8 cellular contexts compared by ENCODE assay signal in the genomic region with DNA sequence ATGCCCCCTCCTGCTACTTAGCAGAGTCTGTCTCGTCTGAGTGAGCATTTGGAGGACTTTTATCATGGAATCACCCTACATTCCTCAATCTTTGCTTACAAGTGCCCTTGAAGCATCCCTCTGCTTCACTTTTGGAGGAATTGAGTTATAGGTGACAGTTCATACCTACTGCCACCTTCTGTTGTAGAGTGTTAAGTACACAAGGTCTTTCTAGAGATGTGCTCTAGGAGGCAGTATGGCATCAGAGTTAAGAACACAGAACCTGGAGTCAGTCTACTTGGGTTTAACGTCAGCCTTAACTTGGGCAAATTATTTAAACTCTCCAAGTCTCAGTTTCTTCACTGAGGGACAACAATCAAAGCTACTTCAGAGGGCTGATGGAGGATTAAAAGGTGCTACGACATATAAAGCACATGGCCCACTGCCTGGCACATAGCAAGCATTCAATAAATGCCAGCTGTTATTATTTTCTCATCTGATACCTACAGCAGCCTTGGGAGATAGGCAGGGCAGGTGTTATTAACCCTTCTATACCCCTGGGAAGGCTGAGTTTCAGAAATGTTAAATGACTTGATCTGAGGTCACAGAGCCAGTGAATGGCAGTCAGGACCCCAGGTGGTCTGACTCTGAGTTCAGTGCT.
A peak's percentile ranks its signal among the peaks of the same experiment; 100 is the strongest.
DNase-seq lines count a peak whose midpoint lies in the region; ATAC-seq and TF ChIP-seq lines count a peak whose summit lies in the region.

No MANE protein-coding gene starts in this region.

- no peaks in the 10 kb centered on the region for H3K9me2 ChIP-seq in Loucy (replicated peaks; ENCODE audit: low read depth, low read length)

- H2BK5ac ChIP-seq in mesendoderm (ENCODE audit: low read length) = no peak overlapping the region

- H2BK120ac ChIP-seq in mesendoderm (ENCODE audit: low read depth, low read length) = no peak overlapping the region

- H3K4me3 ChIP-seq in Loucy (ENCODE audit: low read length, poor library complexity, severe bottlenecking) = no peak overlapping the region
- no peak overlapping the region for H3K4me3 ChIP-seq in mesendoderm (ENCODE audit: low read length)

- H3K36me3 ChIP-seq in Loucy (ENCODE audit: insufficient read depth, low read length) (no peaks in the 10 kb centered on the region), mesendoderm (ENCODE audit: control insufficient read depth, insufficient read depth, low read length) (no peaks in the 10 kb centered on the region)

- in situ Hi-C loops in GM13976 (cut with MboI; ENCODE audit: low sequenced_read_pairs, unreplicated experiment) = no loop called here

- no peak overlapping the region for H3K18ac ChIP-seq in mesendoderm (ENCODE audit: low read length)

- H3K56ac ChIP-seq in mesendoderm (ENCODE audit: low read length) = no peak overlapping the region

- H4K5ac ChIP-seq in mesendoderm (ENCODE audit: low read length) = no peak overlapping the region

- TF ChIP-seq CTCF in AG09319 (IDR thresholded peaks at IDR 0.05; ENCODE audit: low read depth, low read length) (peak; percentile 8), GM13976 (IDR thresholded peaks at IDR 0.05; ENCODE audit: borderline replicate concordance, control extremely low read depth, extremely low read depth, insufficient read depth, missing control alignments) (peak; percentile 53), Loucy (conservative IDR thresholded peaks at IDR 0.05; ENCODE audit: low read length) (peak; percentile 100)

- no peak overlapping the region for H4K8ac ChIP-seq in mesendoderm (ENCODE audit: low read depth, low read length)

- H3K27ac ChIP-seq in mesendoderm (ENCODE audit: low read depth, low read length) = no peak overlapping the region

- H3K4me1 ChIP-seq in Loucy (ENCODE audit: insufficient read depth, low read length, poor library complexity, severe bottlenecking) (no peaks in the 10 kb centered on the region), mesendoderm (ENCODE audit: control insufficient read depth, low read depth, low read length) (no peaks in the 10 kb centered on the region)

- no peaks in the 10 kb centered on the region for H3K79me2 ChIP-seq in Loucy (ENCODE audit: insufficient read depth, low read length)
- H3K79me2 ChIP-seq in mesendoderm (ENCODE audit: control insufficient read depth, insufficient read depth, low read length) = no peaks in the 10 kb centered on the region

- H3K23ac ChIP-seq in mesendoderm (ENCODE audit: low read length) = no peak overlapping the region

- no CpG with 5 or more reads among the region's 3 CpGs for WGBS in mesendoderm (ENCODE audit: extremely low coverage, insufficient coverage, low lambda C conversion rate)

- H3K9ac ChIP-seq in Loucy (ENCODE audit: low read depth, low read length, poor library complexity, severe bottlenecking) (no peak overlapping the region), mesendoderm (ENCODE audit: low read length) (no peak overlapping the region)

- H3K9me3 ChIP-seq in Loucy (ENCODE audit: insufficient read depth, low read depth, low read length) = 0 out of 2 replicates have a peak, but pooled peaks cover 4% of the 10 kb centered on the region

- intact Hi-C loops in Right ventricle myocardium inferior (cut with DNase I) = no loop called here

- ATAC-seq in Right ventricle myocardium inferior = no peak
- no peak for ATAC-seq in GM21619 (IDR thresholded peaks at IDR 0.05; ENCODE audit: unreplicated experiment)

- H3F3A ChIP-seq in Loucy (ENCODE audit: low read depth) = no peaks in the 10 kb centered on the region

- no peaks in the 10 kb centered on the region for H3K79me1 ChIP-seq in mesendoderm (ENCODE audit: low read length)

- H4K20me1 ChIP-seq in Loucy (ENCODE audit: insufficient read depth, low read length, poor library complexity, severe bottlenecking) = no peaks in the 10 kb centered on the region

- no peak overlapping the region for H2AFZ ChIP-seq in Loucy (ENCODE audit: low read length)

- no peak overlapping the region for H3K4ac ChIP-seq in mesendoderm (ENCODE audit: low read depth, low read length)

- H2AK5ac ChIP-seq in mesendoderm (ENCODE audit: low read length) = no peak overlapping the region

- DNase-seq in AG09319 (ENCODE audit: extremely low read depth, low read depth) = no peak
- DNase-seq in GM13976 (ENCODE audit: low spot score) = peak; percentile 40
- DNase-seq in amniotic epithelial cell (ENCODE audit: low read depth) = peak; percentile 12
- DNase-seq in mesendoderm = peak; percentile 85
- no peak for DNase-seq in mucosa of gallbladder (ENCODE audit: low spot score)
- no peak for DNase-seq in Right ventricle myocardium inferior (ENCODE audit: missing footprints)

- no peaks in the 10 kb centered on the region for H3K27me3 ChIP-seq in Loucy (ENCODE audit: insufficient read depth, low read length, poor library complexity, severe bottlenecking)
- no peaks in the 10 kb centered on the region for H3K27me3 ChIP-seq in mesendoderm (ENCODE audit: insufficient read depth, low read length, poor library complexity)

- no peak overlapping the region for H3K4me2 ChIP-seq in Loucy (ENCODE audit: low read depth, low read length, poor library complexity, severe bottlenecking)
- H3K4me2 ChIP-seq in mesendoderm (ENCODE audit: low read length) = no peak overlapping the region

- H2BK15ac ChIP-seq in mesendoderm (replicated peaks; ENCODE audit: low read depth) = no peak overlapping the region

Comparison
In these comparisons a context has a peak if more than half of its experiments do, and no peak if none do; other contexts are left out.
1. DNase-seq: peak in GM13976 (single experiment), amniotic epithelial cell (single experiment) and mesendoderm (single experiment); none in AG09319 (single experiment), mucosa of gallbladder (single experiment) and Right ventricle myocardium inferior (single experiment).
2. CTCF ChIP-seq: peak in every context shown above with its lines; median percentile 100 in Loucy; 53 in GM13976; 8 in AG09319.